In the genomic region with DNA sequence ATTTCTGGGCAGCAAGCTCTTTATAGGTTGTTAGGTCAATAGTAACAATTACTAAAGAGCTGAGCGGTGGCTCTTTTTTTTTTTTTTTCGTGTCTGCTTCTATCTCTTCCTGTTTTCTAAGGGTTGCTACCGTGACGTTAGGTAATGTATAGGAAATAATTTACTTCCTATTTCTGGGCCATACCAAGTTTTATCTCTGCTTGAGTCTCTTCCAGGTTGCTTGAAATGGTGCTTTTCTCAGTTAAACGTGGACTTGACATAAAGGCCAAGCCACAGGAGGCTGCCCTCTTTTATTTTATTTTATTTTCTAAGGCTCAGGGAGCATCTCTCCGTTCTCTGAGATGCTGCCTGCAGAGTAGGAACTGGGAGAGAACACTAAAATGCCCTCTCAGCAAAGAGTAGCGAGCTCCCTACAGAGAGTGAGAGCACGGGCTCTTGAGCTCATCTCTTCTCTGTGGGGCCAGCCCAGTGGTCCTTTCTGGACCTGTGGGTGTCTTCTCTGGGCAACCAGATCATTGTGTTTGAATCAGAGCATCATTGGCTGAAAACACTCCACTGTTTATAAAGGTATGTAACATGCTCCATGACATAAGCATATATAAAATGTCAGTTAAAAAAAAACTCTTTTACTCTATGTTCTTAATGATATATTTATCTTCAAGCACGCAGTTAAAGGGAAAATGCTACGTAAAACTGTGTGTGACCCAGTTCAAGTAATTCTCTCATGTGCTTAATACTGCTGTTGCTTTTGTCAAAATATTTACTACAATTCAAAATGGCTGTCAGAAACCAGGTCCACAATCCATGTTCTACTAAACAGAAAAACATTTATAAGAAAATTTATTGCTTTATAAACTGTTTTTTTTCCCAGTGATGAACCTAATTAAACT, we compare ENCODE assay signal across 11 cellular contexts. TPM values are rescaled to one million over a fixed set of nuclear protein-coding genes. Genes with fewer than 3 reads are reported as not detected.
DNase-seq lines count a peak whose midpoint lies in the region; ATAC-seq and TF ChIP-seq lines count a peak whose summit lies in the region.
"Had no signal": no experiment of that assay in that cellular context is flagged by ENCODE, and none has a peak within 500 bp of the region (broad histone marks: within the 10 kb centered on the region; RNA-seq: fewer than 3 reads in every experiment).

A gene (plus strand): TSS at position 181 of the 890 bp plus-strand sequence. CDS start 27,199 bp downstream, outside the sequence.

- H3K27me3 Mint-ChIP-seq in CD8-positive, alpha-beta memory T cell: peaks cover 0 to 2% of the 10 kb centered on the region in 2 donors
- peaks cover 2% of the 10 kb centered on the region for H3K27me3 Mint-ChIP-seq in GM23338 (ENCODE audit: insufficient read depth, low read depth, poor library complexity)

- no peaks in the 10 kb centered on the region for H4K20me1 ChIP-seq in GM23338 (replicated peaks; ENCODE audit: insufficient read depth)

- peaks cover 94% of the 10 kb centered on the region for H3K4me1 ChIP-seq in CD8-positive, alpha-beta memory T cell (ENCODE audit: insufficient read depth, low read length)
- H3K4me1 ChIP-seq in lower lobe of right lung (no peaks in the 10 kb centered on the region), GM23338 (ENCODE audit: insufficient read depth) (no peaks in the 10 kb centered on the region), right cardiac atrium (ENCODE audit: control insufficient read depth, insufficient read depth, low read length) (no peaks in the 10 kb centered on the region)

- H3K27ac Mint-ChIP-seq in CD8-positive, alpha-beta memory T cell: peak within 1 kb of the TSS; percentile 95 to 100 (median 98)
- H3K27ac Mint-ChIP-seq in GM23338: no peak within 1 kb of the TSS

- POLR2A ChIA-PET in CD8-positive, alpha-beta memory T cell (lab: Charles Lee): interaction anchor here (1.0 to 3.1 kb wide), 8 partner anchors 11 to 41 kb away, joined by 3 to 19 read pairs (median 6); no protein-coding TSS in a partner anchor

- H3K36me3 Mint-ChIP-seq in CD8-positive, alpha-beta memory T cell: peaks cover 9 to 41% (median 14%) of the 10 kb centered on the region in 3 donors
- no peaks in the 10 kb centered on the region for H3K36me3 Mint-ChIP-seq in GM23338 (ENCODE audit: low read depth)

- DNase-seq in CD8-positive, alpha-beta memory T cell: peak in 2 of 5 donors; percentile 67 to 68
- no peak for DNase-seq in lower lobe of right lung
- no peak for DNase-seq in GM23338 (ENCODE audit: low spot score)
- no peak for DNase-seq in right cardiac atrium
- DNase-seq in NCI-H345 (lab: John Stamatoyannopoulos, UW): no peak

- TF ChIP-seq POLR2A in Raji (IDR thresholded peaks at IDR 0.05; ENCODE audit: insufficient read depth, low read depth, low read length): peak; percentile 54; the same call in 1 of the 2 replicates

- H3K27ac ChIP-seq in CD8-positive, alpha-beta memory T cell (ENCODE audit: low read depth, low read length): peak within 1 kb of the TSS; percentile 95
- H3K27ac ChIP-seq in lower lobe of right lung (peak within 1 kb of the TSS; percentile 64), GM23338 (ENCODE audit: low read depth) (no peak within 1 kb of the TSS), right cardiac atrium (ENCODE audit: low read length) (no peak within 1 kb of the TSS)

- CTCF ChIA-PET in CD8-positive, alpha-beta memory T cell (lab: Charles Lee): interaction anchor here (0.6 to 4.0 kb wide), 8 partner anchors 11 to 132 kb away, joined by 3 to 21 read pairs (median 10); a partner anchor contains a TSS

- no peaks in the 10 kb centered on the region for H3F3A ChIP-seq in GM23338 (replicated peaks; ENCODE audit: low read depth)

- ATAC-seq in GM21515 (IDR thresholded peaks at IDR 0.05; ENCODE audit: unreplicated experiment) (peak; percentile 41), lower lobe of right lung (peak; percentile 7 to 34), GM23338 (no peak), right cardiac atrium (no peak), GM18873 (IDR thresholded peaks at IDR 0.05; ENCODE audit: low FRiP score, unreplicated experiment) (no peak)
- ATAC-seq: Panc1 had no signal

- no peaks in the 10 kb centered on the region for H3K27me3 ChIP-seq in CD8-positive, alpha-beta memory T cell (ENCODE audit: insufficient read depth, low read length, poor library complexity, severe bottlenecking)
- no peaks in the 10 kb centered on the region for H3K27me3 ChIP-seq in lower lobe of right lung (ENCODE audit: low read depth)
- H3K27me3 ChIP-seq in GM23338 (ENCODE audit: insufficient read depth): no peaks in the 10 kb centered on the region
- no peaks in the 10 kb centered on the region for H3K27me3 ChIP-seq in right cardiac atrium (ENCODE audit: control insufficient read depth, insufficient read depth)

- 68% methylated on average over 10 of the region's 10 CpGs for WGBS in right cardiac atrium

- H3K4me2 ChIP-seq in GM23338: no peak within 1 kb of the TSS

- H3K4me1 Mint-ChIP-seq in CD8-positive, alpha-beta memory T cell: peaks cover 90 to 97% (median 93%) of the 10 kb centered on the region in 3 donors
- H3K4me1 Mint-ChIP-seq in GM23338: peaks cover 3% of the 10 kb centered on the region; the same call in 1 of the 3 replicates

- no peak within 1 kb of the TSS for H2AFZ ChIP-seq in GM23338

- H3K9me2 ChIP-seq in GM23338 (ENCODE audit: insufficient read depth): no peaks in the 10 kb centered on the region

- no peaks in the 10 kb centered on the region for H3K9me3 ChIP-seq in CD8-positive, alpha-beta memory T cell (ENCODE audit: low read length)
- H3K9me3 ChIP-seq in lower lobe of right lung (no peaks in the 10 kb centered on the region), right cardiac atrium (ENCODE audit: control insufficient read depth, low read length) (no peaks in the 10 kb centered on the region)

- H3K4me3 ChIP-seq in CD8-positive, alpha-beta memory T cell (ENCODE audit: low read length): peak within 1 kb of the TSS; percentile 81
- H3K4me3 ChIP-seq in lower lobe of right lung (peak within 1 kb of the TSS; percentile 30), GM23338 (no peak within 1 kb of the TSS), right cardiac atrium (ENCODE audit: low read length) (no peak within 1 kb of the TSS)
- H3K4me3 ChIP-seq: lung had no signal

- H3K9me3 Mint-ChIP-seq in CD8-positive, alpha-beta memory T cell: peaks cover 0 to 2% (median 0%) of the 10 kb centered on the region in 5 donors
- H3K9me3 Mint-ChIP-seq in GM23338: no peaks in the 10 kb centered on the region

- peak within 1 kb of the TSS; percentile 88 to 95 (median 92) for H3K4me3 Mint-ChIP-seq in CD8-positive, alpha-beta memory T cell
- no peak within 1 kb of the TSS for H3K4me3 Mint-ChIP-seq in GM23338

- H3K79me2 ChIP-seq in GM23338 (replicated peaks; ENCODE audit: insufficient read depth): no peaks in the 10 kb centered on the region

- no peaks in the 10 kb centered on the region for H3K36me3 ChIP-seq in CD8-positive, alpha-beta memory T cell (ENCODE audit: insufficient read depth, low read length)
- H3K36me3 ChIP-seq in lower lobe of right lung (no peaks in the 10 kb centered on the region), GM23338 (ENCODE audit: insufficient read depth) (no peaks in the 10 kb centered on the region)

- intact Hi-C loops in lower lobe of right lung (cut with DNase I) (no loop called here), right cardiac atrium (cut with DNase I) (no loop called here)

- TF ChIP-seq CTCF in lower lobe of right lung (IDR thresholded peaks at IDR 0.05) (no peak), GM23338 (conservative IDR thresholded peaks at IDR 0.05; ENCODE audit: low read depth in 2 of 2) (no peak)

TF ChIP-seq in GM23338, 12 proteins besides CTCF, POLR2A, EP300 and RAD21 (continues in another document):
- no peak for TF ChIP-seq CREB1 (CRISPR knock-in tag; IDR thresholded peaks at IDR 0.05; ENCODE audit: low read depth)
- no peak for TF ChIP-seq EZH2 (IDR thresholded peaks at IDR 0.05; ENCODE audit: low read depth, unreplicated experiment)
- TF ChIP-seq, protein P1, sequence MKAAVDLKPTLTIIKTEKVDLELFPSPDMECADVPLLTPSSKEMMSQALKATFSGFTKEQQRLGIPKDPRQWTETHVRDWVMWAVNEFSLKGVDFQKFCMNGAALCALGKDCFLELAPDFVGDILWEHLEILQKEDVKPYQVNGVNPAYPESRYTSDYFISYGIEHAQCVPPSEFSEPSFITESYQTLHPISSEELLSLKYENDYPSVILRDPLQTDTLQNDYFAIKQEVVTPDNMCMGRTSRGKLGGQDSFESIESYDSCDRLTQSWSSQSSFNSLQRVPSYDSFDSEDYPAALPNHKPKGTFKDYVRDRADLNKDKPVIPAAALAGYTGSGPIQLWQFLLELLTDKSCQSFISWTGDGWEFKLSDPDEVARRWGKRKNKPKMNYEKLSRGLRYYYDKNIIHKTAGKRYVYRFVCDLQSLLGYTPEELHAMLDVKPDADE (IDR thresholded peaks at IDR 0.05): no peak
- TF ChIP-seq ZNF331 (CRISPR knock-in tag; IDR thresholded peaks at IDR 0.05; ENCODE audit: low read depth): no peak
- TF ChIP-seq, protein P2, sequence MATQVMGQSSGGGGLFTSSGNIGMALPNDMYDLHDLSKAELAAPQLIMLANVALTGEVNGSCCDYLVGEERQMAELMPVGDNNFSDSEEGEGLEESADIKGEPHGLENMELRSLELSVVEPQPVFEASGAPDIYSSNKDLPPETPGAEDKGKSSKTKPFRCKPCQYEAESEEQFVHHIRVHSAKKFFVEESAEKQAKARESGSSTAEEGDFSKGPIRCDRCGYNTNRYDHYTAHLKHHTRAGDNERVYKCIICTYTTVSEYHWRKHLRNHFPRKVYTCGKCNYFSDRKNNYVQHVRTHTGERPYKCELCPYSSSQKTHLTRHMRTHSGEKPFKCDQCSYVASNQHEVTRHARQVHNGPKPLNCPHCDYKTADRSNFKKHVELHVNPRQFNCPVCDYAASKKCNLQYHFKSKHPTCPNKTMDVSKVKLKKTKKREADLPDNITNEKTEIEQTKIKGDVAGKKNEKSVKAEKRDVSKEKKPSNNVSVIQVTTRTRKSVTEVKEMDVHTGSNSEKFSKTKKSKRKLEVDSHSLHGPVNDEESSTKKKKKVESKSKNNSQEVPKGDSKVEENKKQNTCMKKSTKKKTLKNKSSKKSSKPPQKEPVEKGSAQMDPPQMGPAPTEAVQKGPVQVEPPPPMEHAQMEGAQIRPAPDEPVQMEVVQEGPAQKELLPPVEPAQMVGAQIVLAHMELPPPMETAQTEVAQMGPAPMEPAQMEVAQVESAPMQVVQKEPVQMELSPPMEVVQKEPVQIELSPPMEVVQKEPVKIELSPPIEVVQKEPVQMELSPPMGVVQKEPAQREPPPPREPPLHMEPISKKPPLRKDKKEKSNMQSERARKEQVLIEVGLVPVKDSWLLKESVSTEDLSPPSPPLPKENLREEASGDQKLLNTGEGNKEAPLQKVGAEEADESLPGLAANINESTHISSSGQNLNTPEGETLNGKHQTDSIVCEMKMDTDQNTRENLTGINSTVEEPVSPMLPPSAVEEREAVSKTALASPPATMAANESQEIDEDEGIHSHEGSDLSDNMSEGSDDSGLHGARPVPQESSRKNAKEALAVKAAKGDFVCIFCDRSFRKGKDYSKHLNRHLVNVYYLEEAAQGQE (IDR thresholded peaks at IDR 0.05; ENCODE audit: unreplicated experiment): no peak

RNA-seq across cellular contexts. Expression of the gene that starts here (rescaled TPM):
- total RNA-seq in CD8-positive, alpha-beta memory T cell: 1 to 10 TPM; 6.4 to 6.9 TPM
- polyA plus RNA-seq in CD8-positive, alpha-beta memory T cell: 12.1 TPM
- total RNA-seq in lower lobe of right lung: 1.0 TPM
- not detected in 2 replicates for total RNA-seq in GM23338 (2014; rRNA removed; shearing (Covaris generic))
- not detected in 2 replicates for polyA plus RNA-seq in GM23338 (2016; fragmentation: Nextera tagmentation; extraction: Ambion mirVana)
- under 1 TPM; 0.06 to 0.18 (median 0.16) TPM for total RNA-seq in right cardiac atrium
- polyA plus RNA-seq in right cardiac atrium: 0.05 TPM
- total RNA-seq: LHCN-M2 had no signal

Comparison
In these comparisons a context has a peak if more than half of its experiments do, and no peak if none do; other contexts are left out.
1. RNA of the gene that starts here (polyA plus RNA-seq): 12.1 TPM in CD8-positive, alpha-beta memory T cell (single experiment); 0.05 TPM in right cardiac atrium (single experiment) and not detected in GM23338; every median in the first group is over 10 times any median in the second.
2. H3K27ac ChIP-seq: peak in CD8-positive, alpha-beta memory T cell (single experiment) and lower lobe of right lung (single experiment); none in GM23338 (single experiment) and right cardiac atrium (single experiment).
3. H3K4me3 ChIP-seq: peak in CD8-positive, alpha-beta memory T cell (single experiment) and lower lobe of right lung (single experiment); none in GM23338 (single experiment) and right cardiac atrium (single experiment).
4. ATAC-seq: peak in GM21515 (single experiment) and lower lobe of right lung (2 of 2); none in GM23338 (single experiment), right cardiac atrium (0 of 2) and GM18873 (single experiment).